In the genomic region with DNA sequence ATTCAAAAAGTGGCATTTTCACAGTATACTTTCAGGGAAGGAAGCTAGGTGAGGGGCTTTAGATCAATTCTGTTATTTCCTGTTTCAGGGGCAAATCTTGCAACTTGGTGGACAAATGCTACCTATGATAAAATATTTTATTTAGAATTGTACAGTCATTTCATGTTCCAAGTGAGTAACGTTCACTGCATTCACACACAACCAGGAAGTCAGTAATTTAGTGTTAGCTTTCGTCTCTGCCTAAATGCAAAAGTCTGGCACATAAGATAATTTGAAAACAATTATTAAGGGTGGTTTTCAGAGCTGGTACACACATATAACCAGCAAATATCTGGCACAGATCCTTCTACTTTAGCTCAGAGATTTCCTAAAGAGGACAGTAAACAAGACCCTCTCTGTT, we compare ENCODE assay signal across 26 cellular contexts.
"Had no signal": no experiment of that assay in that cellular context is flagged by ENCODE, and none has a peak within 500 bp of the region (broad histone marks: within the 10 kb centered on the region; RNA-seq: fewer than 3 reads in every experiment).

No MANE protein-coding gene starts in this region.

- H3K9me3 ChIP-seq: left ventricle myocardium inferior, sigmoid colon, thoracic aorta, vagina had no signal

- H3K4me3 Mint-ChIP-seq: activated CD4-positive, alpha-beta T cell treated with anti-CD3 and anti-CD28 coated beads for 36 hours; activated naive CD4-positive, alpha-beta T cell treated with anti-CD3 and anti-CD28 coated beads, Interleukin-2, amount 10 ng/mL, durations not matched to agents 7 days and 5 days; activated T-cell treated with anti-CD3 and anti-CD28 coated beads, Interleukin-2, amount 50 U/mL, for 72 hours; dendritic cell treated with granulocyte-macrophage colony-stimulating factor and Interleukin-4, amounts not matched to agents 40 ng/mL and 50 ng/mL, for 4 days; mesothelial cell of epicardium; natural killer cell; type B pancreatic cell; WTC11 had no signal

- H3K27me3 ChIP-seq: sigmoid colon, vagina had no signal

- H3K36me3 ChIP-seq: left ventricle myocardium inferior, sigmoid colon, thoracic aorta, vagina had no signal

- H3K27me3 Mint-ChIP-seq: activated naive CD4-positive, alpha-beta T cell treated with anti-CD3 and anti-CD28 coated beads, Interleukin-2, amount 10 ng/mL, durations not matched to agents 7 days and 5 days; progenitor cell of endocrine pancreas had no signal

- H3K27ac ChIP-seq: left ventricle myocardium inferior, sigmoid colon, thoracic aorta, vagina had no signal

- H3K4me1 Mint-ChIP-seq: activated CD4-positive, alpha-beta T cell treated with anti-CD3 and anti-CD28 coated beads for 36 hours; activated naive CD4-positive, alpha-beta T cell treated with anti-CD3 and anti-CD28 coated beads, Interleukin-2, amount 10 ng/mL, durations not matched to agents 7 days and 5 days; natural killer cell; WTC11 had no signal

- ATAC-seq: activated CD4-positive, alpha-beta T cell treated with anti-CD3 and anti-CD28 coated beads for 36 hours; activated T-cell treated with anti-CD3 and anti-CD28 coated beads, Interleukin-2, amount 50 U/mL, for 72 hours; esophagus mucosa; natural killer cell; WTC11 had no signal

- DNase-seq: activated CD4-positive, alpha-beta T cell treated with anti-CD3 and anti-CD28 coated beads for 36 hours; activated CD4-positive, alpha-beta T cell treated with anti-CD3 and anti-CD28 coated beads, Interleukin-2, amount 50 U/mL, for 4 hours; activated CD8-positive, alpha-beta memory T cell treated with anti-CD3 and anti-CD28 coated beads, Interleukin-2, amount 50 U/mL, for 48 hours; activated effector memory CD4-positive, alpha-beta T cell treated with anti-CD3 and anti-CD28 coated beads, Interleukin-2, amount 50 U/mL, for 16 hours; activated naive CD4-positive, alpha-beta T cell treated with anti-CD3 and anti-CD28 coated beads, Interleukin-2, amount 10 ng/mL, durations not matched to agents 7 days and 5 days; activated T-cell treated with anti-CD3 and anti-CD28 coated beads, Interleukin-2, amount 50 U/mL, for 72 hours; amygdala; effector CD8-positive, alpha-beta T cell; foreskin melanocyte; kidney glomerular epithelial cell; left ventricle myocardium inferior; natural killer cell; retina; sigmoid colon; stimulated activated CD4-positive, alpha-beta T cell treated with anti-CD3 and anti-CD28 coated beads, Interleukin-2, amount 100 ng/mL, for 48 hours; stimulated activated CD8-positive, alpha-beta memory T cell treated with anti-CD3 and anti-CD28 coated beads, Interleukin-4, amount 100 ng/mL, for 48 hours; stimulated activated naive CD4-positive, alpha-beta T cell treated with Interleukin-2 at 50 U/mL for 16 hours; T-helper 9 cell had no signal

- H3K4me3 ChIP-seq: left ventricle myocardium inferior, sigmoid colon, thoracic aorta, vagina had no signal

- H3K9me3 Mint-ChIP-seq: activated naive CD4-positive, alpha-beta T cell treated with anti-CD3 and anti-CD28 coated beads, Interleukin-2, amount 10 ng/mL, durations not matched to agents 7 days and 5 days; dendritic cell treated with granulocyte-macrophage colony-stimulating factor and Interleukin-4, amounts not matched to agents 40 ng/mL and 50 ng/mL, for 4 days; mesothelial cell of epicardium; type B pancreatic cell had no signal

- H3K4me1 ChIP-seq: left ventricle myocardium inferior, sigmoid colon, vagina had no signal

- H3K36me3 Mint-ChIP-seq: activated naive CD4-positive, alpha-beta T cell treated with anti-CD3 and anti-CD28 coated beads, Interleukin-2, amount 10 ng/mL, durations not matched to agents 7 days and 5 days; mesothelial cell of epicardium; natural killer cell; type B pancreatic cell had no signal

- H3K27ac Mint-ChIP-seq: activated CD4-positive, alpha-beta T cell treated with anti-CD3 and anti-CD28 coated beads for 36 hours; activated naive CD4-positive, alpha-beta T cell treated with anti-CD3 and anti-CD28 coated beads, Interleukin-2, amount 10 ng/mL, durations not matched to agents 7 days and 5 days; activated T-cell treated with anti-CD3 and anti-CD28 coated beads, Interleukin-2, amount 50 U/mL, for 72 hours; dendritic cell treated with granulocyte-macrophage colony-stimulating factor and Interleukin-4, amounts not matched to agents 40 ng/mL and 50 ng/mL, for 4 days; mesothelial cell of epicardium; natural killer cell; progenitor cell of endocrine pancreas; type B pancreatic cell; WTC11 had no signal
